In the genomic region with DNA sequence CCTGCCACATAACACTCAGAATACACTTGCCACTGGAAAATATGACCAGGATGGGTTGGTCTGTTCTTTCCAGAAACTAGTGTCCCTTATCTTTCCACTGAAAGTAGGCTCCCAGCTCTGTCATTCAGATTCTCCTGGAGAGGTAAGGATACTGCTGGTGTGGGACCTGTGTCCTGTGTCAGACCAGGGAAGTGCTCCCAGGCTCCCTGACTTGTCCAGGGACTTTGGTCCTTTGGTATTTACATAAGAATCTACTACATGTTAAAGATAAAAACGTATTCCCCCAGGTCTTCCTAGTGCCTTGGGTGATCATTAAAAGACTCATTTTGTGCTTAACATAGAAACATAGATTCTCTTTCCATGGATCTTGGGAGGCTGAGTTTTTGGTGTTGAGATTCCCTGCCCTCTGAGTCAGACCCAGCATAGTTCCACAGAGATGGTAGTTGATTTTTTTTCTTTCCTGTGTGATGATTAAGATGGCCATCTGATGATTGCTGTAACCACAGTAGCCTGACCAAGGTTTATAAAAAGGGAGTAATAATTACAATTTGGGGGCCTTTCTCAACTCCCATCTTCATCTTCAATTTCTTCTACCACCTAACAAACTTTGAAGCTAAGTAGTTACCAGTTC, we compare ENCODE assay signal across 15 cellular contexts.
A peak's percentile ranks its signal among the peaks of the same experiment; 100 is the strongest.
DNase-seq lines count a peak whose midpoint lies in the region; ATAC-seq and TF ChIP-seq lines count a peak whose summit lies in the region.
"Had no signal": no experiment of that assay in that cellular context is flagged by ENCODE, and none has a peak within 500 bp of the region (broad histone marks: within the 10 kb centered on the region; RNA-seq: fewer than 3 reads in every experiment).

No MANE protein-coding gene starts in this region.

- no peak overlapping the region for H3K23ac ChIP-seq in IMR-90 (ENCODE audit: low read depth, low read length)
- H3K23ac ChIP-seq in mesendoderm (ENCODE audit: low read length): no peak overlapping the region

- DNase-seq in AG08395 (ENCODE audit: low spot score): peak; percentile 76
- DNase-seq in IMR-90: peak; percentile 77
- no peak for DNase-seq in coronary artery (ENCODE audit: low spot score)
- no peak for DNase-seq in mesendoderm
- no peak for DNase-seq in stimulated activated CD4-positive, alpha-beta T cell treated with anti-CD3 and anti-CD28 coated beads, Interleukin-4, amount 100 ng/mL, for 1 hour
- no peak for DNase-seq in NCI-H146 (lab: John Stamatoyannopoulos, UW)
- DNase-seq: activated naive CD4-positive, alpha-beta T cell treated with Interleukin-2 at 50 U/mL for 16 hours; Calu3; occipital lobe had no signal

- H3K18ac ChIP-seq in IMR-90 (ENCODE audit: low read depth, low read length): peak overlapping the region; percentile 75
- peak overlapping the region; percentile 75 for H3K18ac ChIP-seq in mesendoderm (ENCODE audit: low read length)

- ATAC-seq in IMR-90 (ENCODE audit: low read depth) (peak; percentile 87), HG02588 (IDR thresholded peaks at IDR 0.05; ENCODE audit: unreplicated experiment) (no peak)
- ATAC-seq in stimulated activated memory B cell treated with anti-CD40 and anti-IgM and Interleukin-4, amounts not matched to agents 10 μg/mL and 1 μg/mL and 100 μg/mL, for 72 hours: no peak

- no peak overlapping the region for H4K5ac ChIP-seq in IMR-90 (ENCODE audit: low read depth, low read length)
- no peak overlapping the region for H4K5ac ChIP-seq in mesendoderm (ENCODE audit: low read length)

- H3K36me3 ChIP-seq in IMR-90 (ENCODE audit: control insufficient read depth, insufficient read depth, low read length) (no peaks in the 10 kb centered on the region), mesendoderm (ENCODE audit: control insufficient read depth, insufficient read depth, low read length) (no peaks in the 10 kb centered on the region)
- H3K36me3 ChIP-seq: thyroid gland had no signal

- peaks cover 4% of the 10 kb centered on the region for H3K9me3 Mint-ChIP-seq in stimulated activated memory B cell treated with anti-CD40 and anti-IgM and Interleukin-4, amounts not matched to agents 10 μg/mL and 1 μg/mL and 100 μg/mL, for 72 hours
- H3K9me3 Mint-ChIP-seq: central memory CD8-positive, alpha-beta T cell had no signal

- WGBS in IMR-90 (ENCODE audit: extremely low coverage in 2 of 2, insufficient read length in 1 of 2), 2 experiments: no CpG with 5 or more reads among the region's 1 CpG
- WGBS in mesendoderm (ENCODE audit: extremely low coverage, insufficient coverage, low lambda C conversion rate): no CpG with 5 or more reads among the region's 1 CpG

- no peaks in the 10 kb centered on the region for H4K20me1 ChIP-seq in IMR-90 (ENCODE audit: insufficient read depth, low read length)

- peak overlapping the region; percentile 13; the same call in 1 of the 2 replicates for H4K91ac ChIP-seq in IMR-90 (ENCODE audit: insufficient read depth, low read depth, low read length)

- dilution Hi-C loops in IMR-90 (cut with HindIII; ENCODE audit: low sequenced_read_pairs, unreplicated experiment): no loop called here

- H3K27me3 ChIP-seq in IMR-90 (ENCODE audit: control insufficient read depth, insufficient read depth, low read length) (no peaks in the 10 kb centered on the region), mesendoderm (ENCODE audit: insufficient read depth, low read length, poor library complexity) (no peaks in the 10 kb centered on the region)
- H3K27me3 ChIP-seq: thyroid gland had no signal

- no peak overlapping the region for H3K4me3 Mint-ChIP-seq in stimulated activated memory B cell treated with anti-CD40 and anti-IgM and Interleukin-4, amounts not matched to agents 10 μg/mL and 1 μg/mL and 100 μg/mL, for 72 hours
- H3K4me3 Mint-ChIP-seq: central memory CD8-positive, alpha-beta T cell; memory B cell had no signal

- no peaks in the 10 kb centered on the region for H3K4me1 Mint-ChIP-seq in stimulated activated memory B cell treated with anti-CD40 and anti-IgM and Interleukin-4, amounts not matched to agents 10 μg/mL and 1 μg/mL and 100 μg/mL, for 72 hours
- H3K4me1 Mint-ChIP-seq: central memory CD8-positive, alpha-beta T cell; memory B cell had no signal

- no peak overlapping the region for H3K9ac ChIP-seq in IMR-90 (ENCODE audit: low read depth, low read length)
- no peak overlapping the region for H3K9ac ChIP-seq in mesendoderm (ENCODE audit: low read length)

- H3K36me3 Mint-ChIP-seq in stimulated activated memory B cell treated with anti-CD40 and anti-IgM and Interleukin-4, amounts not matched to agents 10 μg/mL and 1 μg/mL and 100 μg/mL, for 72 hours: no peaks in the 10 kb centered on the region

- CTCF ChIA-PET in IMR-90 (lab: Yijun Ruan, JAX): interaction anchor here (0.9 to 1.1 kb wide), 2 partner anchors 54 to 61 kb away, joined by 3 read pairs; no protein-coding TSS in a partner anchor

- no peak overlapping the region for H2AFZ ChIP-seq in IMR-90 (replicated peaks; ENCODE audit: low read length, poor library complexity)

- H2AK5ac ChIP-seq in IMR-90 (ENCODE audit: low read depth, low read length): peak overlapping the region; percentile 36; the same call in 1 of the 2 replicates
- H2AK5ac ChIP-seq in mesendoderm (ENCODE audit: low read length): no peak overlapping the region

- H3K4me3 ChIP-seq in IMR-90 (ENCODE audit: insufficient read depth, low read depth, low read length): no peak overlapping the region
- no peak overlapping the region for H3K4me3 ChIP-seq in coronary artery
- H3K4me3 ChIP-seq in mesendoderm (ENCODE audit: low read length): no peak overlapping the region
- H3K4me3 ChIP-seq: thyroid gland had no signal

- H3K56ac ChIP-seq in IMR-90 (ENCODE audit: extremely low read depth, insufficient read depth, low read length): no peak overlapping the region
- H3K56ac ChIP-seq in mesendoderm (ENCODE audit: low read length): no peak overlapping the region

- H2BK20ac ChIP-seq in IMR-90 (ENCODE audit: low read depth, low read length): 0 out of 2 replicates have a peak overlapping the region, but pooled peaks have one; percentile 8

- H4K8ac ChIP-seq in IMR-90 (ENCODE audit: low read depth in 2 of 2, low read length in 2 of 2) (0 out of 4 replicates have a peak overlapping the region, but pooled peaks of 1 of the 2 experiments have one; percentile 24), mesendoderm (ENCODE audit: low read depth, low read length) (no peak overlapping the region)

- in situ Hi-C loops in IMR-90 (cut with MboI; ENCODE audit: low sequenced_read_pairs): no loop called here

- H3K27ac ChIP-seq in IMR-90 (ENCODE audit: insufficient read depth, low read length): no peak overlapping the region
- H3K27ac ChIP-seq in coronary artery: peak overlapping the region; percentile 60 to 72
- no peak overlapping the region for H3K27ac ChIP-seq in mesendoderm (ENCODE audit: low read depth, low read length)
- H3K27ac ChIP-seq: thyroid gland, VCaP had no signal

- H2AK9ac ChIP-seq in IMR-90 (replicated peaks; ENCODE audit: low read depth, low read length, poor library complexity): peak overlapping the region; percentile 16

- intact Hi-C loops in IMR-90 (cut with micrococcal nuclease): loop anchor here (10.0 kb wide), 1 partner anchor 195 kb away; no protein-coding TSS in a partner anchor

- TF ChIP-seq CTCF in IMR-90 (conservative IDR thresholded peaks at IDR 0.05; ENCODE audit: low read depth, low read length): no peak
- TF ChIP-seq CTCF in coronary artery (IDR thresholded peaks at IDR 0.05): no peak

- H3K4me1 ChIP-seq in IMR-90 (ENCODE audit: control insufficient read depth, insufficient read depth, low read length): peaks cover 6% of the 10 kb centered on the region
- no peaks in the 10 kb centered on the region for H3K4me1 ChIP-seq in mesendoderm (ENCODE audit: control insufficient read depth, low read depth, low read length)

- H3K4ac ChIP-seq in IMR-90 (ENCODE audit: low read depth, low read length) (0 out of 2 replicates have a peak overlapping the region, but pooled peaks have one; percentile 8), mesendoderm (ENCODE audit: low read depth, low read length) (peak overlapping the region; percentile 1)

- H2BK15ac ChIP-seq in IMR-90 (ENCODE audit: low read depth, low read length) (0 out of 3 replicates have a peak overlapping the region, but pooled peaks have one; percentile 24), mesendoderm (replicated peaks; ENCODE audit: low read depth) (no peak overlapping the region)

- H3K9me1 ChIP-seq in IMR-90 (ENCODE audit: insufficient read depth, low read length): 0 out of 2 replicates have a peak, but pooled peaks cover 6% of the 10 kb centered on the region

- no peak overlapping the region for H3K27ac Mint-ChIP-seq in stimulated activated memory B cell treated with anti-CD40 and anti-IgM and Interleukin-4, amounts not matched to agents 10 μg/mL and 1 μg/mL and 100 μg/mL, for 72 hours
- H3K27ac Mint-ChIP-seq: memory B cell had no signal

- TF ChIP-seq RAD21 in IMR-90 (IDR thresholded peaks at IDR 0.05; ENCODE audit: low read length): no peak

- no peak overlapping the region for H3K4me2 ChIP-seq in IMR-90 (ENCODE audit: low read depth, low read length)
- H3K4me2 ChIP-seq in mesendoderm (ENCODE audit: low read length): no peak overlapping the region

- no peaks in the 10 kb centered on the region for H3K79me2 ChIP-seq in mesendoderm (ENCODE audit: control insufficient read depth, insufficient read depth, low read length)

- H3K27me3 Mint-ChIP-seq in stimulated activated memory B cell treated with anti-CD40 and anti-IgM and Interleukin-4, amounts not matched to agents 10 μg/mL and 1 μg/mL and 100 μg/mL, for 72 hours: no peaks in the 10 kb centered on the region
- H3K27me3 Mint-ChIP-seq: central memory CD8-positive, alpha-beta T cell had no signal

- H3K79me1 ChIP-seq in IMR-90 (ENCODE audit: low read depth in 1 of 2, low read length in 2 of 2) (no peaks in the 10 kb centered on the region), mesendoderm (ENCODE audit: low read length) (no peaks in the 10 kb centered on the region)

- H3K14ac ChIP-seq in IMR-90 (replicated peaks; ENCODE audit: low read depth, low read length): peak overlapping the region; percentile 21

- POLR2A ChIA-PET in IMR-90 (lab: Charles Lee; ENCODE audit: unreplicated experiment): no interaction called here

- no peaks in the 10 kb centered on the region for H3K9me3 ChIP-seq in IMR-90 (ENCODE audit: control insufficient read depth, insufficient read depth, low read length)
- H3K9me3 ChIP-seq: thyroid gland had no signal

- no TSS peak for BruUV-seq in IMR-90 (replicated peaks; lab: Mats Ljungman, UMichigan)

- peak overlapping the region; percentile 30; the same call in 1 of the 2 replicates for H2BK120ac ChIP-seq in IMR-90 (ENCODE audit: low read depth, low read length)
- H2BK120ac ChIP-seq in mesendoderm (ENCODE audit: low read depth, low read length): no peak overlapping the region

- H2BK5ac ChIP-seq in IMR-90 (ENCODE audit: low read depth, low read length, poor library complexity, severe bottlenecking) (no peak overlapping the region), mesendoderm (ENCODE audit: low read length) (no peak overlapping the region)

- TF ChIP-seq POLR2A in IMR-90 (IDR thresholded peaks at IDR 0.05; ENCODE audit: low read depth, low read length): no peak

TF ChIP-seq in IMR-90, 13 proteins besides CTCF, POLR2A, EP300 and RAD21:
- TF ChIP-seq SMC3 (IDR thresholded peaks at IDR 0.05; ENCODE audit: low read depth, low read length) (no peak), CEBPB (IDR thresholded peaks at IDR 0.05; ENCODE audit: low read depth, low read length) (no peak), CHD1 (IDR thresholded peaks at IDR 0.05; ENCODE audit: low read depth, low read length) (no peak)

Comparison
In these comparisons a context has a peak if more than half of its experiments do, and no peak if none do; other contexts are left out.
1. DNase-seq: peak in AG08395 (single experiment) and IMR-90 (single experiment); none in coronary artery (single experiment), mesendoderm (single experiment), stimulated activated CD4-positive, alpha-beta T cell treated with anti-CD3 and anti-CD28 coated beads, Interleukin-4, amount 100 ng/mL, for 1 hour (single experiment) and NCI-H146 (single experiment).
2. H3K27ac ChIP-seq: peak in coronary artery (2 of 2); none in IMR-90 (single experiment) and mesendoderm (single experiment).